In the genomic region with DNA sequence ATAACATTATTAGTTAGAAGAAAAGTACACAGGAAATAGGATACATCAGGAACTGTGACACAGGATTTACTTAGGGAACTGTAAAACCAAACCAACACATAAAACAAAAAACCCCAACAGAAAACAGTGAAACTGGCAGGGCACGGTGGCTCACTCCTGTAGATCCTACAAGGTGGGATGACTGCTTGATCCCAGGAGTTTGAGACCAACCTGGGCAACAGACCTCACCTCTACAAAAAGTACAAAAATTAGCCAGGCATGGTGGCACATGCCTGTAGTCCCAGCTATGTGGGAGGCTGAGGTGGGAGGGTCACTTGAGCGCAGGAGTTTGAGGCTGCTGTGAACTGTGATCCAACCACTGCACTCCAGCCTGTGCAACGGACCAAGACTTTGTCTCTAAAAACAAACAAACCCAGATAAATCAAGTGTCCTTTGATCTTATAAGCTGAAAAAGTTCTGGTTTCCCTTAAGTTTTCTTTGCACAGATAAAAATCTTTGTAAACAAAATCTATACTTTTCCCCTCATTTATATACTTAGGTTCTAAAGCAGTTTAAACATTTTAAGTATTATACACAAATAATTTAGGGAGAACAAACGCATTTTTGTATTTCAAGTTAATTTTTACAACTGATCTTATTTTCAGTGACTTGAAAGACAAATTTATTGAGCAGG, we compare ENCODE assay signal across 1 cellular context.
TF ChIP-seq lines count a peak whose summit lies in the region.

No MANE protein-coding gene starts in this region.

TF ChIP-seq in IMR-90, 13 proteins besides CTCF, POLR2A, EP300 and RAD21 (continued from another document):
- TF ChIP-seq, protein P1, sequence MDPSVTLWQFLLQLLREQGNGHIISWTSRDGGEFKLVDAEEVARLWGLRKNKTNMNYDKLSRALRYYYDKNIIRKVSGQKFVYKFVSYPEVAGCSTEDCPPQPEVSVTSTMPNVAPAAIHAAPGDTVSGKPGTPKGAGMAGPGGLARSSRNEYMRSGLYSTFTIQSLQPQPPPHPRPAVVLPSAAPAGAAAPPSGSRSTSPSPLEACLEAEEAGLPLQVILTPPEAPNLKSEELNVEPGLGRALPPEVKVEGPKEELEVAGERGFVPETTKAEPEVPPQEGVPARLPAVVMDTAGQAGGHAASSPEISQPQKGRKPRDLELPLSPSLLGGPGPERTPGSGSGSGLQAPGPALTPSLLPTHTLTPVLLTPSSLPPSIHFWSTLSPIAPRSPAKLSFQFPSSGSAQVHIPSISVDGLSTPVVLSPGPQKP (IDR thresholded peaks at IDR 0.05; ENCODE audit: borderline replicate concordance, low read depth, low read length), result no peak
- TF ChIP-seq FOS (IDR thresholded peaks at IDR 0.05; ENCODE audit: low read depth, low read length) (no peak), MXI1 (IDR thresholded peaks at IDR 0.05; ENCODE audit: borderline replicate concordance, low read depth, low read length) (no peak), BHLHE40 (IDR thresholded peaks at IDR 0.05; ENCODE audit: low read depth, low read length) (no peak)
